8 cellular contexts compared by ENCODE assay signal in the genomic region with DNA sequence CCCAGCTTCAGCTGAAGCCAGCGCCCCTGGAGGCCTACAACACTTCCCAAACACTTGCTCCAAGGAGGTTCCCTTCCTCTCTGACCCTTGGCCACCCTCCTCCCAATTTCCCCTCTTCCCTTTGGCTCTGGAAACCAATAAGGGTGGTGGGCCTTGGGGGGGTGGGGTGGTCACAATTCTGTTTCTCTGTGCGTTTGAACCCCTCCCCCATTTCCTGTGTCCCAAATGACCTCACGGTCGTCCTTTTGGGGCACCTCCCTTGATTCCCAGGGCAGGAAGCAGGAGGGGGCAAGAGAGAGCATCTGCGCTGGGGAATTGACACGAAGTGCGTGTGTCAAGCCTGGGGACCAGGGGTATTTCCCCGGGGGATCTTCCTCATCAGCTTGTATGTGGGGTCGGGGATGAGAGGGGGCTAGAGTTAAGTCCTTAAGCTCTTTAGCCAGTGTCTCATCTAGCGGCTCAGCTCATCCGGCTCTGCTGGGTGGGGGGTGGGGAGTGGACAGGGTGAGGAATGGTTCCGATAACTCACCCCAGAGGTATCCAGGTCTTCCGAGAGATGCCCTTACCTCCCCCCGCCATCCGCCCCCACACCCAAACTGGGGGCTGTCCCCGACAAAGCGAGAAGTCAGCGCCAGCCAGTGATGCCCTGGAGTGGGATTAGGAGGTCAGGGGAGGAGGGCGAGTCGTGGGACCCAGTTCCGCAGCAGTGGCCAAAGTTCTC. TPM values are rescaled to one million over a fixed set of nuclear protein-coding genes. Genes with fewer than 3 reads are reported as not detected.
DNase-seq lines count a peak whose midpoint lies in the region; ATAC-seq, FAIRE-seq and TF ChIP-seq lines count a peak whose summit lies in the region.

No MANE protein-coding gene starts in this region.

- H3K27ac ChIP-seq in K562 (ENCODE audit: extremely low read depth, low read depth, low read length) (no peak overlapping the region), brain microvascular endothelial cell (no peak overlapping the region)

- 39% methylated on average over 10 of the region's 21 CpGs for WGBS in K562 (ENCODE audit: insufficient coverage, low coverage, missing lambda C conversion rate)

- TF ChIP-seq CTCF in BE2C (IDR thresholded peaks at IDR 0.05; ENCODE audit: low read depth, low read length): no peak
- no peak for TF ChIP-seq CTCF in K562 (IDR thresholded peaks at IDR 0.05 in 2 of 3, conservative IDR thresholded peaks at IDR 0.05 in 1 of 3; ENCODE audit: insufficient read depth in 2 of 3, low read depth in 1 of 3, low read length in 3 of 3)
- TF ChIP-seq CTCF in brain microvascular endothelial cell (IDR thresholded peaks at IDR 0.05; ENCODE audit: low read depth, low read length, missing control alignments): no peak

- no peak for TF ChIP-seq EP300 in K562 (IDR thresholded peaks at IDR 0.05; ENCODE audit: low read length)

- peak; percentile 0 for ATAC-seq in HG02678 (IDR thresholded peaks at IDR 0.05; ENCODE audit: unreplicated experiment)
- no peak for ATAC-seq in K562
- no peak for ATAC-seq in HG03135 (IDR thresholded peaks at IDR 0.05; ENCODE audit: unreplicated experiment)

- intact Hi-C loops in K562 (cut with micrococcal nuclease): loop anchor here (10.0 kb wide), 1 partner anchor 347 kb away; no protein-coding TSS in a partner anchor

- POLR2A ChIA-PET in K562 (lab: Yijun Ruan, JAX): interaction anchor here (0.6 to 1.0 kb wide), 4 partner anchors 37 to 1127 kb away, joined by 3 to 4 read pairs (median 3); no protein-coding TSS in a partner anchor

- no peaks in the 10 kb centered on the region for H3K4me1 ChIP-seq in BE2C
- H3K4me1 ChIP-seq in K562 (replicated peaks in 1 of 2; ENCODE audit: control insufficient read depth in 2 of 2, insufficient read depth in 2 of 2, low read length in 2 of 2): peaks cover 0 to 36% of the 10 kb centered on the region in 2 experiments; a peak in 4 of 5 replicates
- H3K4me1 ChIP-seq in mononuclear cell (ENCODE audit: insufficient read depth, low read length): peaks cover 60% of the 10 kb centered on the region

- no peak for TF ChIP-seq RAD21 in K562 (CRISPR knock-in tag; conservative IDR thresholded peaks at IDR 0.05 in 1 of 2, IDR thresholded peaks at IDR 0.05 in 1 of 2)

- no peaks in the 10 kb centered on the region for H3K9me1 ChIP-seq in K562 (ENCODE audit: control insufficient read depth, insufficient read depth, low read length)

- in situ Hi-C loops in K562 (cut with MboI): loop anchor here (10.0 kb wide), 2 partner anchors 87 to 347 kb away; a partner anchor contains a TSS
- in situ Hi-C loops in brain microvascular endothelial cell (cut with HindIII; ENCODE audit: low pct_ligation_motif_present, low sequenced_read_pairs): no loop called here

- no peak for FAIRE-seq in K562 (lab: Jason Lieb, UNC)

- H3K9me3 ChIP-seq in BE2C (no peaks in the 10 kb centered on the region), K562 (replicated peaks; ENCODE audit: control insufficient read depth, insufficient read depth, low read depth, low read length) (no peaks in the 10 kb centered on the region), mononuclear cell (ENCODE audit: low read depth, low read length) (no peaks in the 10 kb centered on the region)

- peaks cover 63% of the 10 kb centered on the region for H3K27me3 ChIP-seq in BE2C
- peaks cover 3 to 38% of the 10 kb centered on the region in 2 experiments; a peak in 4 of 5 replicates for H3K27me3 ChIP-seq in K562 (ENCODE audit: control insufficient read depth in 2 of 2, insufficient read depth in 2 of 2, low read length in 2 of 2)
- H3K27me3 ChIP-seq in mononuclear cell (ENCODE audit: insufficient read depth, low read length): peaks cover 41% of the 10 kb centered on the region
- no peaks in the 10 kb centered on the region for H3K27me3 ChIP-seq in brain microvascular endothelial cell (replicated peaks)

- DNase-seq in BE2C: no peak
- no peak for DNase-seq in K562 (ENCODE audit: extremely low read depth in 1 of 4, low spot score in 3 of 4)
- no peak for DNase-seq in NCI-H2196 treated with DMSO at 0.1 percent for 48 hours (lab: John Stamatoyannopoulos, UW; ENCODE audit: unreplicated experiment)
- DNase-seq in hypothalamus (lab: John Stamatoyannopoulos, UW): no peak
- DNase-seq in brain microvascular endothelial cell: no peak

- CTCF ChIA-PET in K562 (lab: Yijun Ruan, JAX; ENCODE audit: low intra/inter-chr PET ratio): interaction anchor here (1.5 to 2.6 kb wide), 3 partner anchors 32 to 92 kb away, joined by 5 to 24 read pairs (median 18); no protein-coding TSS in a partner anchor

- H3K79me2 ChIP-seq in K562 (ENCODE audit: control insufficient read depth, insufficient read depth, low read length): no peaks in the 10 kb centered on the region

- H3K4me3 ChIP-seq in BE2C (ENCODE audit: low read depth, low read length) (peak overlapping the region; percentile 20; the same call in 1 of the 2 replicates), K562 (peak overlapping the region; percentile 46), mononuclear cell (ENCODE audit: low read length) (peak overlapping the region; percentile 40), brain microvascular endothelial cell (ENCODE audit: low read depth, low read length) (no peak overlapping the region)

- H3K4me2 ChIP-seq in K562 (ENCODE audit: insufficient read depth, low read length): peak overlapping the region; percentile 93

- peak overlapping the region; percentile 56; the same call in 1 of the 2 replicates for H2AFZ ChIP-seq in K562 (ENCODE audit: low read depth, low read length)

- H3K36me3 ChIP-seq in BE2C (no peaks in the 10 kb centered on the region), K562 (ENCODE audit: control insufficient read depth, insufficient read depth, low read length) (no peaks in the 10 kb centered on the region), brain microvascular endothelial cell (replicated peaks) (no peaks in the 10 kb centered on the region)

- TF ChIP-seq POLR2A in K562 (conservative IDR thresholded peaks at IDR 0.05): no peak

- H3K9ac ChIP-seq in K562 (ENCODE audit: insufficient read depth in 1 of 2, low read depth in 2 of 2, low read length in 2 of 2): peak overlapping the region in 1 of 2 experiments; percentile 91; a peak in 2 of 4 replicates

- BruUV-seq in K562 (replicated peaks; lab: Mats Ljungman, UMichigan): no TSS peak

- H4K20me1 ChIP-seq in K562 (replicated peaks; ENCODE audit: control insufficient read depth, insufficient read depth, low read length): no peaks in the 10 kb centered on the region

RNA-seq across cellular contexts. Expression of a gene that starts 0.6 kb away (rescaled TPM):
- 6.5 TPM for polyA plus RNA-seq in BE2C (2012; ENCODE audit: insufficient read depth, insufficient read length, low read depth)
- 0.74 and 2.0 TPM in 2 replicates for total RNA-seq in K562 (2011; cell fraction: chromatin; rRNA removed; ENCODE audit: low replicate concordance)
- 1.6 and 1.8 TPM in 2 replicates for total RNA-seq in K562 (2011; cell fraction: nucleolus; rRNA removed)
- total RNA-seq in K562 (2011; cell fraction: nucleoplasm; rRNA removed): 1.2 and 2.9 TPM in 2 replicates
- total RNA-seq in K562 (2014; rRNA removed): 0.14 and 0.29 TPM in 2 replicates
- total RNA-seq in K562 (2014; rRNA removed; fragmentation: Illumina TruSeq; extraction: Trizol): 0.18 and 0.22 TPM in 2 replicates
- 0.15 and 0.22 TPM in 2 replicates for total RNA-seq in K562 (2015; rRNA removed; fragmentation: Illumina TruSeq; extraction: Trizol)
- 0.36 and 0.91 TPM in 2 replicates for total RNA-seq in K562 (2021)
- polyA plus RNA-seq in K562 (2011; rRNA removed): 0.47 and 1.1 TPM in 2 replicates
- 0.31 and 1.9 TPM in 2 replicates for polyA plus RNA-seq in K562 (2011; cell fraction: cytosol; rRNA removed)
- polyA plus RNA-seq in K562 (2011; cell fraction: nucleus; rRNA removed): 1.1 and 4.0 TPM in 2 replicates
- 0.70 and 2.0 TPM in 2 replicates for polyA plus RNA-seq in K562 (2012)
- 0.65 and 0.90 TPM in 2 replicates for polyA plus RNA-seq in K562 (2014; fragmentation: Illumina TruSeq; extraction: Trizol)
- polyA plus RNA-seq in K562 (2014; fragmentation: Nextera tagmentation; extraction: Ambion mirVana): under 1 TPM; 0.06 to 0.08 TPM
- 0.22 and 1.5 TPM in 2 replicates for polyA plus RNA-seq in K562 (2014; rRNA removed)
- 0.24 and 0.60 TPM in 2 replicates for polyA minus RNA-seq in K562 (2011; rRNA and poly(A)+ RNA removed)
- 0.57 and 1.3 TPM in 2 replicates for polyA minus RNA-seq in K562 (2011; cell fraction: cytosol; rRNA and poly(A)+ RNA removed)
- polyA minus RNA-seq in K562 (2011; cell fraction: nucleus; rRNA and poly(A)+ RNA removed): 0.44 and 0.54 TPM in 2 replicates
- 9.4 TPM for total RNA-seq in mononuclear cell

RNA-seq across cellular contexts. Expression of a gene that starts 9.4 kb away (rescaled TPM):
- polyA plus RNA-seq in BE2C (2012; ENCODE audit: insufficient read depth, insufficient read length, low read depth): 0.74 TPM
- not detected in 2 replicates for total RNA-seq in K562 (2011; cell fraction: chromatin; rRNA removed; ENCODE audit: low replicate concordance)
- total RNA-seq in K562 (2011; cell fraction: nucleolus; rRNA removed): not detected in 2 replicates
- total RNA-seq in K562 (2011; cell fraction: nucleoplasm; rRNA removed): not detected in 2 replicates
- not detected in 2 replicates for total RNA-seq in K562 (2014; rRNA removed)
- not detected in 2 replicates for total RNA-seq in K562 (2014; rRNA removed; fragmentation: Illumina TruSeq; extraction: Trizol)
- not detected in 2 replicates for total RNA-seq in K562 (2015; rRNA removed; fragmentation: Illumina TruSeq; extraction: Trizol)
- not detected in 2 replicates for total RNA-seq in K562 (2021)
- not detected in 2 replicates for polyA plus RNA-seq in K562 (2011; rRNA removed)
- polyA plus RNA-seq in K562 (2011; cell fraction: cytosol; rRNA removed): 0.06 TPM in 1 of 2 replicates, not detected in the other
- not detected in 2 replicates for polyA plus RNA-seq in K562 (2011; cell fraction: nucleus; rRNA removed)
- 0.11 and 0.17 TPM in 2 replicates for polyA plus RNA-seq in K562 (2012)
- polyA plus RNA-seq in K562 (2014; fragmentation: Illumina TruSeq; extraction: Trizol): not detected in 2 replicates
- not detected for polyA plus RNA-seq in K562 (2014; fragmentation: Nextera tagmentation; extraction: Ambion mirVana)
- not detected in 2 replicates for polyA plus RNA-seq in K562 (2014; rRNA removed)
- not detected in 2 replicates for polyA minus RNA-seq in K562 (2011; rRNA and poly(A)+ RNA removed)
- polyA minus RNA-seq in K562 (2011; cell fraction: cytosol; rRNA and poly(A)+ RNA removed): not detected in 2 replicates
- polyA minus RNA-seq in K562 (2011; cell fraction: nucleus; rRNA and poly(A)+ RNA removed): not detected in 2 replicates
- 0.42 TPM for total RNA-seq in mononuclear cell

RNA-seq across cellular contexts. Expression of a gene that starts 21.7 kb away (rescaled TPM):
- 55.6 TPM for polyA plus RNA-seq in BE2C (2012; ENCODE audit: insufficient read depth, insufficient read length, low read depth)
- 2.1 and 5.7 TPM in 2 replicates for total RNA-seq in K562 (2011; cell fraction: chromatin; rRNA removed; ENCODE audit: low replicate concordance)
- 3.7 and 5.8 TPM in 2 replicates for total RNA-seq in K562 (2011; cell fraction: nucleolus; rRNA removed)
- 3.0 and 5.3 TPM in 2 replicates for total RNA-seq in K562 (2011; cell fraction: nucleoplasm; rRNA removed)
- total RNA-seq in K562 (2014; rRNA removed) (2.0 and 3.8 TPM in 2 replicates), K562 (2014; rRNA removed; fragmentation: Illumina TruSeq; extraction: Trizol) (0.29 and 0.61 TPM in 2 replicates), K562 (2015; rRNA removed; fragmentation: Illumina TruSeq; extraction: Trizol) (0.72 and 1.3 TPM in 2 replicates), K562 (2021) (6.8 and 7.8 TPM in 2 replicates), mononuclear cell (58.9 TPM)
- polyA plus RNA-seq in K562 (2011; rRNA removed) (3.4 and 4.1 TPM in 2 replicates), K562 (2014; fragmentation: Illumina TruSeq; extraction: Trizol) (3.5 and 4.5 TPM in 2 replicates), K562 (2014; fragmentation: Nextera tagmentation; extraction: Ambion mirVana) (not detected), K562 (2014; rRNA removed) (3.2 and 5.7 TPM in 2 replicates)
- polyA plus RNA-seq in K562 (2011; cell fraction: cytosol; rRNA removed): 7.0 and 13.8 TPM in 2 replicates
- 13.0 and 27.2 TPM in 2 replicates for polyA plus RNA-seq in K562 (2011; cell fraction: nucleus; rRNA removed)
- 7.8 and 11.8 TPM in 2 replicates for polyA plus RNA-seq in K562 (2012)
- 0.33 and 1.2 TPM in 2 replicates for polyA minus RNA-seq in K562 (2011; rRNA and poly(A)+ RNA removed)
- 1.4 and 3.2 TPM in 2 replicates for polyA minus RNA-seq in K562 (2011; cell fraction: cytosol; rRNA and poly(A)+ RNA removed)
- 2.0 and 5.9 TPM in 2 replicates for polyA minus RNA-seq in K562 (2011; cell fraction: nucleus; rRNA and poly(A)+ RNA removed)

RNA-seq across cellular contexts. Expression of a gene that starts 38.7 kb away (rescaled TPM):
- 13.4 TPM for polyA plus RNA-seq in BE2C (2012; ENCODE audit: insufficient read depth, insufficient read length, low read depth)
- 3.6 and 10.0 TPM in 2 replicates for total RNA-seq in K562 (2011; cell fraction: chromatin; rRNA removed; ENCODE audit: low replicate concordance)
- total RNA-seq in K562 (2011; cell fraction: nucleolus; rRNA removed): 3.0 and 3.8 TPM in 2 replicates
- total RNA-seq in K562 (2011; cell fraction: nucleoplasm; rRNA removed): 4.5 and 7.6 TPM in 2 replicates
- 5.7 and 6.5 TPM in 2 replicates for total RNA-seq in K562 (2014; rRNA removed)
- total RNA-seq in K562 (2014; rRNA removed; fragmentation: Illumina TruSeq; extraction: Trizol): 4.5 and 5.1 TPM in 2 replicates
- total RNA-seq in K562 (2015; rRNA removed; fragmentation: Illumina TruSeq; extraction: Trizol): 7.9 and 8.4 TPM in 2 replicates
- 5.1 and 5.3 TPM in 2 replicates for total RNA-seq in K562 (2021)
- 2.9 and 4.2 TPM in 2 replicates for polyA plus RNA-seq in K562 (2011; rRNA removed)
- polyA plus RNA-seq in K562 (2011; cell fraction: cytosol; rRNA removed): 1.5 and 1.6 TPM in 2 replicates
- polyA plus RNA-seq in K562 (2011; cell fraction: nucleus; rRNA removed): 6.3 and 11.1 TPM in 2 replicates
- polyA plus RNA-seq in K562 (2012): 3.1 and 4.7 TPM in 2 replicates
- polyA plus RNA-seq in K562 (2014; fragmentation: Illumina TruSeq; extraction: Trizol): 4.8 and 7.3 TPM in 2 replicates
- polyA plus RNA-seq in K562 (2014; fragmentation: Nextera tagmentation; extraction: Ambion mirVana): 1 to 10 TPM; 1.3 to 1.6 TPM
- 5.3 and 9.9 TPM in 2 replicates for polyA plus RNA-seq in K562 (2014; rRNA removed)
- 1.2 and 1.9 TPM in 2 replicates for polyA minus RNA-seq in K562 (2011; rRNA and poly(A)+ RNA removed)
- polyA minus RNA-seq in K562 (2011; cell fraction: cytosol; rRNA and poly(A)+ RNA removed): 0.38 and 1.0 TPM in 2 replicates
- 3.8 and 5.9 TPM in 2 replicates for polyA minus RNA-seq in K562 (2011; cell fraction: nucleus; rRNA and poly(A)+ RNA removed)
- 3.6 TPM for total RNA-seq in mononuclear cell
